25 cellular contexts compared by ENCODE assay signal in genomic region chr18:33717339-33717738, GRCh38.
"Had no signal": no experiment of that assay in that cellular context is flagged by ENCODE, and none has a peak within 500 bp of the region (broad histone marks: within the 10 kb centered on the region; RNA-seq: fewer than 3 reads in every experiment).

No MANE protein-coding gene starts in this region.

- H2AFZ ChIP-seq: parathyroid adenoma had no signal

- FAIRE-seq: endometrium, kidney had no signal

- H3K4me3 Mint-ChIP-seq: naive B cell; nephron; stimulated activated memory B cell treated with anti-CD40 and anti-IgM and Interleukin-4, amounts not matched to agents 10 μg/mL and 1 μg/mL and 100 μg/mL, for 72 hours; stimulated activated naive CD8-positive, alpha-beta T cell treated with anti-CD3 and anti-CD28 coated beads, Interleukin-15, Interleukin-2, amounts not matched to agents 100 ng/mL and 50 ng/mL, for 24 hours had no signal

- H3K4me1 ChIP-seq: lower lobe of right lung, parathyroid adenoma, prostate gland, spleen, tibial artery, upper lobe of left lung, uterus had no signal

- H3K79me2 ChIP-seq: parathyroid adenoma had no signal

- H3K4me1 Mint-ChIP-seq: naive B cell; nephron; stimulated activated memory B cell treated with anti-CD40 and anti-IgM and Interleukin-4, amounts not matched to agents 10 μg/mL and 1 μg/mL and 100 μg/mL, for 72 hours had no signal

- H3K9me3 ChIP-seq: esophagus muscularis mucosa, lower lobe of right lung, prostate gland, spleen, tibial artery, upper lobe of left lung, uterus had no signal

- H3K36me3 ChIP-seq: esophagus muscularis mucosa, left ventricle myocardium inferior, lower lobe of right lung, prostate gland, spleen, tibial artery, upper lobe of left lung, uterus had no signal

- H3K9ac ChIP-seq: parathyroid adenoma had no signal

- H3K27ac Mint-ChIP-seq: naive B cell; nephron; stimulated activated memory B cell treated with anti-CD40 and anti-IgM and Interleukin-4, amounts not matched to agents 10 μg/mL and 1 μg/mL and 100 μg/mL, for 72 hours; stimulated activated naive CD8-positive, alpha-beta T cell treated with anti-CD3 and anti-CD28 coated beads, Interleukin-15, Interleukin-2, amounts not matched to agents 100 ng/mL and 50 ng/mL, for 24 hours had no signal

- H3K4me3 ChIP-seq: esophagus muscularis mucosa, left ventricle myocardium inferior, lower lobe of right lung, prostate gland, spleen, tibial artery, upper lobe of left lung, uterus had no signal

- H3K27me3 ChIP-seq: esophagus muscularis mucosa, spleen, tibial artery, upper lobe of left lung, uterus had no signal

- H3K27ac ChIP-seq: esophagus muscularis mucosa, left ventricle myocardium inferior, lower lobe of right lung, parathyroid adenoma, prostate gland, spleen, tibial artery, upper lobe of left lung, uterus had no signal

- ATAC-seq: left cardiac atrium; lower lobe of right lung; sciatic nerve; stimulated activated memory B cell treated with anti-CD40 and anti-IgM and Interleukin-4, amounts not matched to agents 10 μg/mL and 1 μg/mL and 100 μg/mL, for 72 hours had no signal

- H3K27me3 Mint-ChIP-seq: naive B cell; stimulated activated memory B cell treated with anti-CD40 and anti-IgM and Interleukin-4, amounts not matched to agents 10 μg/mL and 1 μg/mL and 100 μg/mL, for 72 hours; stimulated activated naive CD8-positive, alpha-beta T cell treated with anti-CD3 and anti-CD28 coated beads, Interleukin-15, Interleukin-2, amounts not matched to agents 100 ng/mL and 50 ng/mL, for 24 hours had no signal

- H3K36me3 Mint-ChIP-seq: naive B cell; stimulated activated memory B cell treated with anti-CD40 and anti-IgM and Interleukin-4, amounts not matched to agents 10 μg/mL and 1 μg/mL and 100 μg/mL, for 72 hours had no signal

- H3K9me3 Mint-ChIP-seq: stimulated activated memory B cell treated with anti-CD40 and anti-IgM and Interleukin-4, amounts not matched to agents 10 μg/mL and 1 μg/mL and 100 μg/mL, for 72 hours had no signal

- DNase-seq: cortex of kidney; effector memory CD4-positive, alpha-beta T cell; foreskin fibroblast; kidney; left cardiac atrium; left ventricle myocardium inferior; lower lobe of right lung; mesenchymal stem cell; naive B cell; occipital lobe; spleen; stimulated activated CD4-positive, alpha-beta T cell treated with anti-CD3 and anti-CD28 coated beads, Interleukin-15, amount 100 ng/mL, for 24 hours; stimulated activated CD4-positive, alpha-beta T cell treated with anti-CD3 and anti-CD28 coated beads, Interleukin-1b, Interleukin-23, amount 100 ng/mL, for 48 hours; stimulated activated CD4-positive, alpha-beta T cell treated with anti-CD3 and anti-CD28 coated beads, Interleukin-4, amount 100 ng/mL, for 24 hours; tibial artery; upper lobe of left lung; uterus had no signal
